Comparison of ENCODE assay signal across 25 cellular contexts in genomic region chr11:17924713-17925112, GRCh38.
"Had no signal": no experiment of that assay in that cellular context is flagged by ENCODE, and none has a peak within 500 bp of the region (broad histone marks: within the 10 kb centered on the region; RNA-seq: fewer than 3 reads in every experiment).

No MANE protein-coding gene starts in this region.

- H3K9me3 ChIP-seq: esophagus squamous epithelium, gastroesophageal sphincter, heart left ventricle, left ventricle myocardium inferior, lower lobe of right lung, ovary, thyroid gland, vagina had no signal

- ATAC-seq: gastroesophageal sphincter; heart left ventricle; lower lobe of right lung; natural killer cell; sciatic nerve; stimulated activated naive CD8-positive, alpha-beta T cell treated with anti-CD3 and anti-CD28 coated beads, Interleukin-15, amount 100 ng/mL, for 72 hours had no signal

- DNase-seq: cerebellar nuclear complex; effector CD8-positive, alpha-beta T cell; esophagus squamous epithelium; heart left ventricle; kidney; left ventricle myocardium inferior; lower lobe of right lung; natural killer cell; occipital lobe; ovary; stimulated activated CD4-positive, alpha-beta T cell treated with anti-CD3 and anti-CD28 coated beads, Interleukin-12 subunit alpha, Interleukin-12 subunit beta, amount 100 ng/mL, for 4 hours; stimulated activated CD4-positive, alpha-beta T cell treated with anti-CD3 and anti-CD28 coated beads, Interleukin-1b, Interleukin-23, amount 100 ng/mL, for 48 hours; stimulated activated CD4-positive, alpha-beta T cell treated with anti-CD3 and anti-CD28 coated beads, Interleukin-4, amount 100 ng/mL, for 1 hour; stimulated activated CD8-positive, alpha-beta memory T cell treated with anti-CD3 and anti-CD28 coated beads, Interleukin-4, amount 100 ng/mL, for 48 hours; stimulated activated naive CD4-positive, alpha-beta T cell; stimulated activated naive CD8-positive, alpha-beta T cell treated with anti-CD3 and anti-CD28 coated beads, Interleukin-15, amount 100 ng/mL, for 72 hours; thyroid gland; trophoblast cell had no signal

- H3K4me3 ChIP-seq: esophagus squamous epithelium, gastroesophageal sphincter, heart left ventricle, hepatocyte, left ventricle myocardium inferior, lower lobe of right lung, ovary, smooth muscle cell, thyroid gland, vagina had no signal

- FAIRE-seq: colon, endothelial cell of umbilical vein, kidney had no signal

- H3K27me3 ChIP-seq: esophagus squamous epithelium, gastroesophageal sphincter, heart left ventricle, hepatocyte, ovary, thyroid gland, vagina had no signal

- H3K27ac ChIP-seq: esophagus squamous epithelium, gastroesophageal sphincter, heart left ventricle, hepatocyte, left ventricle myocardium inferior, lower lobe of right lung, ovary, thyroid gland, vagina had no signal

- H3K36me3 ChIP-seq: left ventricle myocardium inferior, lower lobe of right lung, ovary, thyroid gland, vagina had no signal
